Comparison of ENCODE assay signal across 1 cellular context in the genomic region with DNA sequence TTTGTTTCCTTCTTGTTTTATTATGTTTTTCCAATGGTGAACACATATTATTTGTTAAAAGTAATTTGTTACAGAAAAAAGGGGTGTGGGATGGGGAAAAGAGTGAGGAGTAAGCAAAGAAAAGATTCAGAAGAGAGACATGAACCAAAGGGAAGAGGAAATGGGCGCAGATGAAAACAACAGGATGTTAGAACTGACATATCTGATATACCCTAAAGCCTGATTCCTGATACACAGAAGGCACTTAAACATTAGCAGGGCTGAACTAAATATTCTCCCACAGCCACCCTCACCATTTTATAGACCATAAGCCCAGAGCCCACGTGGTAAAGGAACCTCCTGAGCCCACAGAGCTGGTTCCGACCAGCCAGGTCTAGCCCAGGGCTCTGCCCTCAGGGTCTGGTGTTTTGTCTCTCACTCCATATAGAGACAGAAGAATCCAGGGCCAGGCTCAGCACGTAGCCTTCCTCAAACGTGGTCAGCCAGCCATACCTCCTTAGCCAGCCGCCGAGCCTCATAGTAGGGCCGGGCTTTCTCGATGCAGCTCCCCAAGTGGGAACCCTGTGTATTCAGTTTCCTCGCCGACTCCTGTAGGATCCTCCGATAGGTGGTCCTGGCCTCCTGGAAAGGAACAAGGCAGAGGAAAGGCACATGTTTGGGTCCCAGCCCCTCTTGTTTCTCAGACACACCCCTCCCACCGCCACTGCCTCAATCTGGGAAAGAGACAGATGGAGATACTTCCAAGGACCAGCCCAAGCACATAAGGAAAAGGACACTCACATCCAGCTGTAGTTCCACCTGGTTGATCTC.
TF ChIP-seq lines count a peak whose summit lies in the region.

No MANE protein-coding gene starts in this region.

TF ChIP-seq in K562, 482 proteins besides CTCF, POLR2A, EP300 and RAD21:
- TF ChIP-seq BCL6 (CRISPR knock-in tag; IDR thresholded peaks at IDR 0.05) (no peak), RBM17 (IDR thresholded peaks at IDR 0.05; ENCODE audit: borderline replicate concordance, low read depth, low read length) (no peak), FOXK2 (conservative IDR thresholded peaks at IDR 0.05 in 1 of 2, IDR thresholded peaks at IDR 0.05 in 1 of 2; ENCODE audit: low read depth in 2 of 2) (no peak), RBM34 (IDR thresholded peaks at IDR 0.05; ENCODE audit: borderline replicate concordance, insufficient read depth, low read length) (no peak), TAF15 (IDR thresholded peaks at IDR 0.05; ENCODE audit: low read depth, low read length) (no peak), NFXL1 (CRISPR knock-in tag; IDR thresholded peaks at IDR 0.05) (no peak), MAZ (CRISPR knock-in tag; conservative IDR thresholded peaks at IDR 0.05 in 1 of 2, IDR thresholded peaks at IDR 0.05 in 1 of 2) (no peak), TOE1 (IDR thresholded peaks at IDR 0.05; ENCODE audit: borderline replicate concordance) (no peak), TOE1 (CRISPR knock-in tag; IDR thresholded peaks at IDR 0.05; ENCODE audit: borderline replicate concordance, low read depth) (no peak)
- TF ChIP-seq, protein P1, sequence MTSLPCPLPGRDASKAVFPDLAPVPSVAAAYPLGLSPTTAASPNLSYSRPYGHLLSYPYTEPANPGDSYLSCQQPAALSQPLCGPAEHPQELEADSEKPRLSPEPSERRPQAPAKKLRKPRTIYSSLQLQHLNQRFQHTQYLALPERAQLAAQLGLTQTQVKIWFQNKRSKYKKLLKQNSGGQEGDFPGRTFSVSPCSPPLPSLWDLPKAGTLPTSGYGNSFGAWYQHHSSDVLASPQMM (CRISPR knock-in tag; IDR thresholded peaks at IDR 0.05): no peak
- TF ChIP-seq, protein P2, sequence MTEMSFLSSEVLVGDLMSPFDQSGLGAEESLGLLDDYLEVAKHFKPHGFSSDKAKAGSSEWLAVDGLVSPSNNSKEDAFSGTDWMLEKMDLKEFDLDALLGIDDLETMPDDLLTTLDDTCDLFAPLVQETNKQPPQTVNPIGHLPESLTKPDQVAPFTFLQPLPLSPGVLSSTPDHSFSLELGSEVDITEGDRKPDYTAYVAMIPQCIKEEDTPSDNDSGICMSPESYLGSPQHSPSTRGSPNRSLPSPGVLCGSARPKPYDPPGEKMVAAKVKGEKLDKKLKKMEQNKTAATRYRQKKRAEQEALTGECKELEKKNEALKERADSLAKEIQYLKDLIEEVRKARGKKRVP (CRISPR knock-in tag; IDR thresholded peaks at IDR 0.05): no peak
- TF ChIP-seq, protein P3, sequence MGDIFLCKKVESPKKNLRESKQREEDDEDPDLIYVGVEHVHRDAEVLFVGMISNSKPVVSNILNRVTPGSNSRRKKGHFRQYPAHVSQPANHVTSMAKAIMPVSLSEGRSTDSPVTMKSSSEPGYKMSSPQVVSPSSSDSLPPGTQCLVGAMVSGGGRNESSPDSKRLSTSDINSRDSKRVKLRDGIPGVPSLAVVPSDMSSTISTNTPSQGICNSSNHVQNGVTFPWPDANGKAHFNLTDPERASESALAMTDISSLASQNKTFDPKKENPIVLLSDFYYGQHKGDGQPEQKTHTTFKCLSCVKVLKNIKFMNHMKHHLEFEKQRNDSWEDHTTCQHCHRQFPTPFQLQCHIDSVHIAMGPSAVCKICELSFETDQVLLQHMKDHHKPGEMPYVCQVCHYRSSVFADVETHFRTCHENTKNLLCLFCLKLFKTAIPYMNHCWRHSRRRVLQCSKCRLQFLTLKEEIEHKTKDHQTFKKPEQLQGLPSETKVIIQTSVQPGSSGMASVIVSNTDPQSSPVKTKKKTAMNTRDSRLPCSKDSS (IDR thresholded peaks at IDR 0.05; ENCODE audit: low read depth, partially characterized antibody): no peak
- TF ChIP-seq, protein P4, sequence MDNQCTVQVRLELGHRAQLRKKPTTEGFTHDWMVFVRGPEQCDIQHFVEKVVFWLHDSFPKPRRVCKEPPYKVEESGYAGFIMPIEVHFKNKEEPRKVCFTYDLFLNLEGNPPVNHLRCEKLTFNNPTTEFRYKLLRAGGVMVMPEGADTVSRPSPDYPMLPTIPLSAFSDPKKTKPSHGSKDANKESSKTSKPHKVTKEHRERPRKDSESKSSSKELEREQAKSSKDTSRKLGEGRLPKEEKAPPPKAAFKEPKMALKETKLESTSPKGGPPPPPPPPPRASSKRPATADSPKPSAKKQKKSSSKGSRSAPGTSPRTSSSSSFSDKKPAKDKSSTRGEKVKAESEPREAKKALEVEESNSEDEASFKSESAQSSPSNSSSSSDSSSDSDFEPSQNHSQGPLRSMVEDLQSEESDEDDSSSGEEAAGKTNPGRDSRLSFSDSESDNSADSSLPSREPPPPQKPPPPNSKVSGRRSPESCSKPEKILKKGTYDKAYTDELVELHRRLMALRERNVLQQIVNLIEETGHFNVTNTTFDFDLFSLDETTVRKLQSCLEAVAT (IDR thresholded peaks at IDR 0.05): no peak
- TF ChIP-seq, protein P5, sequence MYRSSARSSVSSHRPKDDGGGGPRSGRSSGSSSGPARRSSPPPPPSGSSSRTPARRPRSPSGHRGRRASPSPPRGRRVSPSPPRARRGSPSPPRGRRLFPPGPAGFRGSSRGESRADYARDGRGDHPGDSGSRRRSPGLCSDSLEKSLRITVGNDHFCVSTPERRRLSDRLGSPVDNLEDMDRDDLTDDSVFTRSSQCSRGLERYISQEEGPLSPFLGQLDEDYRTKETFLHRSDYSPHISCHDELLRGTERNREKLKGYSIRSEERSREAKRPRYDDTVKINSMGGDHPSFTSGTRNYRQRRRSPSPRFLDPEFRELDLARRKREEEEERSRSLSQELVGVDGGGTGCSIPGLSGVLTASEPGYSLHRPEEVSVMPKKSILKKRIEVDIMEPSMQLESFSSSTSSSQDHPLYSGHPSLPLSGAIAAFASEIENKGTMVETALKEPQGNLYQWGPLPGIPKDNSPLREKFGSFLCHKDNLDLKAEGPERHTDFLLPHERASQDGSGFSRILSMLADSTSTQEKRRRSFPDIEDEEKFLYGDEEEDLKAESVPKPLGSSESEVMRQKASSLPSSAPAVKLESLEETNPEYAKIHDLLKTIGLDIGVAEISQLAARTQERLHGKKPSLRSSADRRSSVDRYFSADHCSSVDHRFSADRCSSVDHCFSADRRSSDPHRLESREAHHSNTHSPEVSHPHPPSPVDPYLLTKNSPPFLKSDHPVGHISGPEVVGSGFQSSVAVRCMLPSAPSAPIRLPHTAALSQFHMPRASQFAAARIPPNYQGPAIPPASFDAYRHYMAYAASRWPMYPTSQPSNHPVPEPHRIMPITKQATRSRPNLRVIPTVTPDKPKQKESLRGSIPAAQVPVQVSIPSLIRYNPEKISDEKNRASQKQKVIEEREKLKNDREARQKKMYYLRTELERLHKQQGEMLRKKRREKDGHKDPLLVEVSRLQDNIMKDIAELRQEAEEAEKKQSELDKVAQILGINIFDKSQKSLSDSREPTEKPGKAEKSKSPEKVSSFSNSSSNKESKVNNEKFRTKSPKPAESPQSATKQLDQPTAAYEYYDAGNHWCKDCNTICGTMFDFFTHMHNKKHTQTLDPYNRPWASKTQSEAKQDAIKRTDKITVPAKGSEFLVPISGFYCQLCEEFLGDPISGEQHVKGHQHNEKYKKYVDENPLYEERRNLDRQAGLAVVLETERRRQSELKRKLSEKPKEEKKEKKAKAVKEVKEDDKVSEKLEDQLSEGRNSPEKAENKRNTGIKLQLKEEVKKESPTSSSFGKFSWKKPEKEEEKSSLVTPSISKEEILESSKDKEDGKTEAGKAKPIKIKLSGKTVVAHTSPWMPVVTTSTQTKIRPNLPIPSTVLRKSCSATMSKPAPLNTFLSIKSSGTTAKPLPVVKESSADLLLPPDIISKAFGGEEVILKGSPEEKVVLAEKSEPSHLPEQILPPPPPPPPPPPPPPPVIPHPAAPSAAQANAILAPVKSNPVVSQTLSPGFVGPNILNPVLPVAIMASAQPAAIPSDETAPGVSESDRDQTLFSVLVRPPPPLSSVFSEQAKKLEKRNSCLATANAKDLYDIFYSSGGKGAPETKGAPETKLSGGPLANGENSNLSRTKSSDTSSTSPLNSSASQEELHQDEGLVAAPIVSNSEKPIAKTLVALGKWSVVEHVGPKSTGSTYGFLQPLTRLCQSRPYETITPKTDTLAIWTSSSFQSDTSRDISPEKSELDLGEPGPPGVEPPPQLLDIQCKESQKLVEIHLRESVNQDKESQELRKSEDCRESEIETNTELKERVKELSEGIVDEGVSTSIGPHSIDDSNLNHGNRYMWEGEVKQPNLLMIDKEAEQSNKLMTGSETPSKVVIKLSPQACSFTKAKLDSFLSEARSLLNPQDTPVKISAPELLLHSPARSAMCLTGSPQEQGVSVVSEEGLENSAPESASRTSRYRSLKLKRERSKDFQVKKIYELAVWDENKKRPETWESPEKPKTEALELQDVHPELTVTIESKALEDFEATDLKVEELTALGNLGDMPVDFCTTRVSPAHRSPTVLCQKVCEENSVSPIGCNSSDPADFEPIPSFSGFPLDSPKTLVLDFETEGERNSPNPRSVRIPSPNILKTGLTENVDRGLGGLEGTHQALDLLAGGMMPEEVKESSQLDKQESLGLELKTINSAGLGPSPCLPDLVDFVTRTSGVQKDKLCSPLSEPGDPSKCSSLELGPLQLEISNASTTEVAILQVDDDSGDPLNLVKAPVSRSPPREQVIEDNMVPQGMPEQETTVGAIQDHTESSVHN (IDR thresholded peaks at IDR 0.05; ENCODE audit: borderline replicate concordance in 1 of 2, low read depth in 1 of 2): no peak
